In the genomic region with DNA sequence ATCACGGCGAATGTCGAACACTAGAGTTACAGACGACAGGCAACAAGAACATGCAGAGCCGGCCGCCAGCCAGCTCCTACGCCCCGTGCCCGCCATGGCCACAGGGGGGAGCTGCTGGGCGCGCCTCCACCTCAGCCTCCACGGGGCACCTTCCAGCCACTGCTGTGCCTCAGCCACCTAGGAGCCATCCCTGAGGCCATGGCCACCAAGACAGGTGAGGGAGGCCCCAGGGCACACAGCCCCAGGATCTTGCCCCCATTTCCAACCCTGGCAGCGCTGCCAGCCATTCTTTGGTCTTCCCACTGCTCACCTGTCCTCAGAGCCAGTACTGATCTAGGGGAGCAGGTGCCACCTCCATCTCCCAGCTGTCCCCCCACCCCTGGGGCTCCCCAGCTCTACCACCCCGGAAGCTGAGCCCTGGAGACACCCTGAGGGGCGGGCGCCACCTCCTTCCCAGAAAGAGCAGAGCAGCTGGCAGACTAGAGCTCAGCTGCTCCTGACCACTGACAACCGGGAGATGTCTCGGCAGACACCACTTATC, we compare ENCODE assay signal across 8 cellular contexts. TPM values are rescaled to one million over a fixed set of nuclear protein-coding genes. Genes with fewer than 3 reads are reported as not detected.
A peak's percentile ranks its signal among the peaks of the same experiment; 100 is the strongest.
DNase-seq lines count a peak whose midpoint lies in the region; ATAC-seq, FAIRE-seq and TF ChIP-seq lines count a peak whose summit lies in the region.

No MANE protein-coding gene starts in this region.

- H3K18ac ChIP-seq in trophoblast cell (ENCODE audit: low read length), result no peak overlapping the region

- FAIRE-seq in GM18507 (lab: Jason Lieb, UNC), result peak; percentile 9

- no peaks in the 10 kb centered on the region for H3K9me3 ChIP-seq in OCI-LY3 (ENCODE audit: insufficient read depth, low read length)
- H3K9me3 ChIP-seq in trophoblast cell (ENCODE audit: insufficient read depth, low read depth, low read length), result no peaks in the 10 kb centered on the region

- H3K4ac ChIP-seq in trophoblast cell (ENCODE audit: low read depth, low read length), result no peak overlapping the region

- H3K23ac ChIP-seq in trophoblast cell (ENCODE audit: low read length), result no peak overlapping the region

- DNase-seq in AG04449 (ENCODE audit: low read depth, low spot score) (no peak), GM18507 (ENCODE audit: extremely low spot score, insufficient read length, low read depth) (peak; percentile 68), fibroblast of pulmonary artery (ENCODE audit: low read depth) (peak; percentile 40), trophoblast cell (peak; percentile 70 to 79)
- peak; percentile 81 to 85 for DNase-seq in activated T-cell treated with anti-CD3 and anti-CD28 coated beads, Interleukin-2, amount 50 U/mL, for 48 hours
- no peak for DNase-seq in NK-92 treated with Interleukin-12 subunit alpha and Interleukin-12 subunit beta, amount 100 ng/mL, for 24 hours (lab: John Stamatoyannopoulos, UW)

- CTCF ChIA-PET in AG04449 (lab: Yijun Ruan, JAX), result interaction anchor here (0.8 to 4.8 kb wide), 18 partner anchors 8 to 361 kb away, joined by 3 to 37 read pairs (median 4); no protein-coding TSS in a partner anchor

- H2BK5ac ChIP-seq in trophoblast cell (ENCODE audit: low read depth, low read length, poor library complexity), result no peak overlapping the region

- H3K4me3 ChIP-seq in AG04449 (ENCODE audit: low read depth, low read length), result no peak overlapping the region
- H3K4me3 ChIP-seq in OCI-LY3 (ENCODE audit: low read length), result no peak overlapping the region
- H3K4me3 ChIP-seq in fibroblast of pulmonary artery (replicated peaks; ENCODE audit: low read depth, low read length), result no peak overlapping the region
- H3K4me3 ChIP-seq in trophoblast cell (ENCODE audit: low read depth, low read length), result no peak overlapping the region

- H2BK120ac ChIP-seq in trophoblast cell (ENCODE audit: insufficient read depth, low read length, poor library complexity), result no peak overlapping the region

- H3K36me3 ChIP-seq in OCI-LY3 (replicated peaks; ENCODE audit: low read depth, low read length) (peaks cover 34% of the 10 kb centered on the region), trophoblast cell (ENCODE audit: control insufficient read depth in 1 of 2, insufficient read depth in 2 of 2, low read length in 2 of 2) (peaks cover 56 to 62% of the 10 kb centered on the region in 2 experiments)

- no peak overlapping the region for H4K91ac ChIP-seq in trophoblast cell (ENCODE audit: low read depth, low read length)

- no peak overlapping the region for H4K8ac ChIP-seq in trophoblast cell (ENCODE audit: low read depth, low read length)

- H3K79me1 ChIP-seq in trophoblast cell (ENCODE audit: low read length), result no peaks in the 10 kb centered on the region

- no peak overlapping the region for H3K27ac ChIP-seq in OCI-LY3 (ENCODE audit: low read length)
- no peak overlapping the region for H3K27ac ChIP-seq in trophoblast cell (ENCODE audit: low read depth, low read length)

- H3K27me3 ChIP-seq in OCI-LY3 (ENCODE audit: low read depth, low read length), result no peaks in the 10 kb centered on the region
- H3K27me3 ChIP-seq in trophoblast cell (ENCODE audit: insufficient read depth, low read length), result no peaks in the 10 kb centered on the region

- no CpG with 5 or more reads among the region's 18 CpGs for WGBS in trophoblast cell (ENCODE audit: extremely low coverage, insufficient coverage, insufficient read length)

- no peak overlapping the region for H2AK5ac ChIP-seq in trophoblast cell (ENCODE audit: low read length)

- H3K9ac ChIP-seq in OCI-LY3 (ENCODE audit: low read length) (no peak overlapping the region), trophoblast cell (ENCODE audit: low read length) (no peak overlapping the region)

- no peak overlapping the region for H2BK12ac ChIP-seq in trophoblast cell (ENCODE audit: low read length)

- TF ChIP-seq CTCF in AG04449 (IDR thresholded peaks at IDR 0.05; ENCODE audit: insufficient read depth, low read length, missing control alignments), result peak; percentile 94
- peak; percentile 87 for TF ChIP-seq CTCF in OCI-LY3 (IDR thresholded peaks at IDR 0.05; ENCODE audit: low read depth, low read length)
- TF ChIP-seq CTCF in fibroblast of pulmonary artery (IDR thresholded peaks at IDR 0.05; ENCODE audit: low read length, missing control alignments), result peak; percentile 61

- H3K79me2 ChIP-seq in OCI-LY3 (ENCODE audit: low read length), result peaks cover 42% of the 10 kb centered on the region
- H3K79me2 ChIP-seq in trophoblast cell (ENCODE audit: control insufficient read depth, insufficient read depth, low read length, poor library complexity), result no peaks in the 10 kb centered on the region

- H3K4me2 ChIP-seq in OCI-LY3 (ENCODE audit: low read length), result no peak overlapping the region
- no peak overlapping the region for H3K4me2 ChIP-seq in trophoblast cell (ENCODE audit: low read length)

- H3K4me1 ChIP-seq in OCI-LY3 (ENCODE audit: low read length) (no peaks in the 10 kb centered on the region), trophoblast cell (ENCODE audit: control insufficient read depth in 1 of 2, insufficient read depth in 2 of 2, low read length in 2 of 2) (no peaks in the 10 kb centered on the region)

- no peak overlapping the region for H3K14ac ChIP-seq in trophoblast cell (ENCODE audit: low read length)

- H4K12ac ChIP-seq in trophoblast cell (ENCODE audit: low read depth, low read length), result no peak overlapping the region

- POLR2A ChIA-PET in AG04449 (lab: Yijun Ruan, JAX), result no interaction called here

- no peaks in the 10 kb centered on the region; the same call in 1 of the 2 replicates for H4K20me1 ChIP-seq in OCI-LY3 (ENCODE audit: insufficient read depth, low read length)

- no peak for ATAC-seq in HG02852 (IDR thresholded peaks at IDR 0.05; ENCODE audit: unreplicated experiment)

- H2AFZ ChIP-seq in OCI-LY3 (ENCODE audit: low read depth, low read length), result no peak overlapping the region
- H2AFZ ChIP-seq in trophoblast cell (ENCODE audit: insufficient read depth, low read length, poor library complexity), result no peak overlapping the region

RNA-seq across cellular contexts. Expression of a gene that starts 11.8 kb away (rescaled TPM):
- 23.8 and 24.6 TPM in 2 replicates for polyA plus RNA-seq in trophoblast cell (2013)

RNA-seq across cellular contexts. Expression of a gene that starts 11.9 kb away (rescaled TPM):
- polyA plus RNA-seq in trophoblast cell (2013), result 34.9 and 35.3 TPM in 2 replicates

RNA-seq across cellular contexts. Expression of a gene that starts 30.1 kb away (rescaled TPM):
- 2.1 and 2.5 TPM in 2 replicates for polyA plus RNA-seq in trophoblast cell (2013)

RNA-seq across cellular contexts. Expression of a gene that starts 50.9 kb away (rescaled TPM):
- 24.9 and 25.4 TPM in 2 replicates for polyA plus RNA-seq in trophoblast cell (2013)

RNA-seq across cellular contexts. Expression of a gene that starts 54.1 kb away (rescaled TPM):
- 191 and 198 TPM in 2 replicates for polyA plus RNA-seq in trophoblast cell (2013)

Comparison
In these comparisons a context has a peak if more than half of its experiments do, and no peak if none do; other contexts are left out.
1. DNase-seq: peak in GM18507 (single experiment), activated T-cell treated with anti-CD3 and anti-CD28 coated beads, Interleukin-2, amount 50 U/mL, for 48 hours (2 of 2), fibroblast of pulmonary artery (single experiment) and trophoblast cell (2 of 2); none in AG04449 (single experiment) and NK-92 treated with Interleukin-12 subunit alpha and Interleukin-12 subunit beta, amount 100 ng/mL, for 24 hours (single experiment).
2. Peak in every context shown above with its lines, with median percentiles within 50 percentile points of each other: CTCF ChIP-seq.